In the genomic region with DNA sequence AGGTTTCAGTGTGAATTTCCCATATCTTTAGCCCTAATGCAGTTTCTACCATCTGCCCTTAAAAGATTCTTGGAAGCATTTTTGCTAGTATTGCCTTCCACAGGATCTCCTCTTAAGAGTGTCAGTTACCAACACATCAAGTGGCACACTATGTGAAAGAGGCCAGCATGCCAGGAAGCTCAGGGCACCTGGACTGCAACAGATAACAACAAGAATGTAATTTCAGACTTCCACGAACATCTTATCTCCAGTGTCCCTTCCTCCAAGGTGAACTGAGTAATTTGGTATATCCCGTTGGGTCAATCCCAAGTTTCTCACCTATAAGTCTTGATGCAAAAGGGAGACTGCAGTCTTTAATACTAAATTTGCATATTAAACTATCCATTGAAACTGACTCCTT, we compare ENCODE assay signal across 1 cellular context.
TF ChIP-seq lines count a peak whose summit lies in the region.

No MANE protein-coding gene starts in this region.

TF ChIP-seq in endothelial cell of umbilical vein, 7 proteins besides CTCF, POLR2A, EP300 and RAD21:
- TF ChIP-seq FOS (IDR thresholded peaks at IDR 0.05; ENCODE audit: borderline replicate concordance, insufficient read depth, low read length) (no peak), JUN (IDR thresholded peaks at IDR 0.05; ENCODE audit: borderline replicate concordance, insufficient read depth, insufficient read length, low read depth) (no peak), MYC (IDR thresholded peaks at IDR 0.05; ENCODE audit: low read depth, low read length) (no peak), GATA2 (IDR thresholded peaks at IDR 0.05; ENCODE audit: insufficient read depth, insufficient read length, low read depth, low read length) (peak; percentile 58), EZH2 (IDR thresholded peaks at IDR 0.05; ENCODE audit: borderline replicate concordance, low read depth, low read length, severe bottlenecking) (no peak), POLR2AphosphoS5 (IDR thresholded peaks at IDR 0.05; ENCODE audit: insufficient read depth, low read depth, low read length) (no peak)
- TF ChIP-seq, protein P1, sequence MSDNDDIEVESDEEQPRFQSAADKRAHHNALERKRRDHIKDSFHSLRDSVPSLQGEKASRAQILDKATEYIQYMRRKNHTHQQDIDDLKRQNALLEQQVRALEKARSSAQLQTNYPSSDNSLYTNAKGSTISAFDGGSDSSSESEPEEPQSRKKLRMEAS (IDR thresholded peaks at IDR 0.05; ENCODE audit: insufficient read depth, insufficient read length), result no peak
